In the genomic region with DNA sequence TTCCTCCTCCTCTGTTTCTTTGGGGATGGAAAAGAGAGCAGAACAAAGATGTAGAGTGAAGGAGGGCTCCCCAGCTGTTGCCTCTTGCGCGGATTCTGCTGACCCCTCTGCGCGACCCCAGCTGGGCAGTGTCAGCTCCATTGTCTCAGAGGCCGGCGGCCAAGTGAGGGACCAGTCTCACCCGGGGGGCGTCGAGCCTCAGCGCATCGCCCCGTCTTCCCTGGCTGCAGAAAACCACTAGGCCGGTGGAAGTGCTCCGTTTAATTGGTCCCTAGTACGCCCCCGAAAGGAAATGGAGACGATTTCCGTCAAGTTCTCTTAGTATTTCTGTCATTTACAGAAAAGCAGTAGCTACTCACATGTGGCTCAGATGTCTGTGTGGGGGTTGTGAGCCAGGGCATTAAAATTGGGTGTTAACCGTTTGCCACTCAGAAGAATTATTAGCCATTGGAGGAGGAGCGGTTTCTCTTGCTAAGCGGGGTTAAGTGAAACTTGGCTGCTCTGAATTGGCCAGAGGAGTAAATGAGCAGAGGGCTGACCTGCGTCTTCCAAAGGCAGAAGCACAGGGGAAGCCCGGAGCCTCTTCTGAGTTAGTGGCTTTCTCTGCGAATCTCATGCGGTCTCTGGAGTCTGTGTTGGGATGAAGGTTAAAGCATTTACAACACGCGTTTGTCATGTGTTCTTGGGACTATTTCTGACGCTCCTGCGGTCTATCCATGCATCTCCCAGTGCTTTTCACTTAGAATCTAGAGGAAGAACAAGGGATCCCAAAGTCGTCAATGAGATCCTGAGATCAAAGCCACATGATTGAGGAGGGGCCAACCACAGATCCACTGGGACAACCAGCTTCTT, we compare ENCODE assay signal across 11 cellular contexts.
DNase-seq lines count a peak whose midpoint lies in the region; ATAC-seq and TF ChIP-seq lines count a peak whose summit lies in the region.
"Had no signal": no experiment of that assay in that cellular context is flagged by ENCODE, and none has a peak within 500 bp of the region (broad histone marks: within the 10 kb centered on the region; RNA-seq: fewer than 3 reads in every experiment).

No MANE protein-coding gene starts in this region.

- intact Hi-C loops in left ventricle myocardium inferior (cut with micrococcal nuclease), result no loop called here
- intact Hi-C loops in left ventricle myocardium superior (cut with micrococcal nuclease), result no loop called here

- peak overlapping the region; percentile 54 for H3K4me3 ChIP-seq in left ventricle myocardium inferior
- H3K4me3 ChIP-seq: adrenal gland; BLaER1 treated with 17β-estradiol and CSF1 and Interleukin-3, amounts not matched to agents 10 nM and 100 nM; SJCRH30 had no signal

- peaks cover 0 to 4% (median 3%) of the 10 kb centered on the region in 5 experiments for H3K9me3 Mint-ChIP-seq in brain

- H3K4me3 Mint-ChIP-seq in brain, result peak overlapping the region; percentile 82 to 95 (median 89)

- peaks cover 40% of the 10 kb centered on the region for H3K27me3 Mint-ChIP-seq in brain

- no peaks in the 10 kb centered on the region for H3K36me3 Mint-ChIP-seq in brain

- no peaks in the 10 kb centered on the region for H3K9me3 ChIP-seq in left ventricle myocardium inferior (replicated peaks)
- H3K9me3 ChIP-seq: adrenal gland, SJCRH30 had no signal

- H3K36me3 ChIP-seq in left ventricle myocardium inferior, result no peaks in the 10 kb centered on the region
- H3K36me3 ChIP-seq: adrenal gland; BLaER1 treated with 17β-estradiol and CSF1 and Interleukin-3, amounts not matched to agents 10 nM and 100 nM; SJCRH30 had no signal

- no peak for DNase-seq in left ventricle myocardium inferior
- DNase-seq in left ventricle myocardium superior, result no peak
- peak; percentile 15 for DNase-seq in medulla oblongata (ENCODE audit: extremely low spot score)
- no peak for DNase-seq in SIG-M5 (lab: John Stamatoyannopoulos, UW)
- DNase-seq in stimulated activated CD4-positive, alpha-beta T cell treated with anti-CD3 and anti-CD28 coated beads, Interleukin-12 subunit alpha, Interleukin-12 subunit beta, amount 100 ng/mL, for 4 hours, result no peak
- DNase-seq: adrenal gland, SJCRH30 had no signal

- H3K4me1 Mint-ChIP-seq in brain, result peaks cover 33% of the 10 kb centered on the region

- H3K27ac Mint-ChIP-seq in brain, result peak overlapping the region; percentile 42 to 89 (median 85)

- H3K4me1 ChIP-seq in left ventricle myocardium inferior, result peaks cover 21% of the 10 kb centered on the region
- H3K4me1 ChIP-seq: adrenal gland; BLaER1 treated with 17β-estradiol and CSF1 and Interleukin-3, amounts not matched to agents 10 nM and 100 nM; SJCRH30 had no signal

- no peak overlapping the region for H3K27ac ChIP-seq in left ventricle myocardium inferior (replicated peaks)
- H3K27ac ChIP-seq: adrenal gland; BLaER1 treated with 17β-estradiol and CSF1 and Interleukin-3, amounts not matched to agents 10 nM and 100 nM; SJCRH30 had no signal

- ATAC-seq in left ventricle myocardium superior, result no peak
- no peak for ATAC-seq in HG02840 (IDR thresholded peaks at IDR 0.05; ENCODE audit: low FRiP score, unreplicated experiment)
- no peak for ATAC-seq in GM18907 (IDR thresholded peaks at IDR 0.05; ENCODE audit: unreplicated experiment)

- TF ChIP-seq CTCF in left ventricle myocardium inferior (IDR thresholded peaks at IDR 0.05; ENCODE audit: borderline replicate concordance), result no peak
- no peak for TF ChIP-seq CTCF in brain (conservative IDR thresholded peaks at IDR 0.05)

- peaks cover 70% of the 10 kb centered on the region for H3K27me3 ChIP-seq in left ventricle myocardium inferior (ENCODE audit: low read depth)
- H3K27me3 ChIP-seq: BLaER1 treated with 17β-estradiol and CSF1 and Interleukin-3, amounts not matched to agents 10 nM and 100 nM; SJCRH30 had no signal
